Comparison of ENCODE assay signal across 26 cellular contexts in genomic region chr7:90923576-90923975, GRCh38.
"Had no signal": no experiment of that assay in that cellular context is flagged by ENCODE, and none has a peak within 500 bp of the region (broad histone marks: within the 10 kb centered on the region; RNA-seq: fewer than 3 reads in every experiment).

No MANE protein-coding gene starts in this region.

- H3K4me1 ChIP-seq: esophagus muscularis mucosa, foreskin keratinocyte, gastrocnemius medialis, heart left ventricle had no signal

- DNase-seq: activated CD4-positive, alpha-beta memory T cell treated with anti-CD3 and anti-CD28 coated beads, Interleukin-2, amount 10 ng/mL, durations not matched to agents 7 days and 5 days; activated CD4-positive, alpha-beta T cell treated with anti-CD3 and anti-CD28 coated beads for 36 hours; activated CD4-positive, alpha-beta T cell treated with anti-CD3 and anti-CD28 coated beads, Interleukin-2, amount 10 ng/mL, durations not matched to agents 24 days and 14 days; activated CD4-positive, CD25-positive, alpha-beta regulatory T cell; activated CD4-positive, CD25-positive, alpha-beta regulatory T cell treated with anti-CD3 and anti-CD28 coated beads, Interleukin-2, amount 50 U/mL, for 72 hours; activated CD8-positive, alpha-beta memory T cell treated with anti-CD3 and anti-CD28 coated beads, Interleukin-2, amount 50 U/mL, for 48 hours; activated gamma-delta T cell; activated naive CD4-positive, alpha-beta T cell; activated naive CD4-positive, alpha-beta T cell treated with anti-CD3 and anti-CD28 coated beads, Interleukin-2, amount 50 U/mL, for 16 hours; activated T-cell treated with anti-CD3 and anti-CD28 coated beads for 4 hours; activated T-cell treated with anti-CD3 and anti-CD28 coated beads, Interleukin-2, amount 50 U/mL, for 24 hours; activated T-cell treated with anti-CD3 and anti-CD28 coated beads, Interleukin-2, amount 50 U/mL, for 72 hours; amniotic stem cell; brain microvascular endothelial cell; dorsolateral prefrontal cortex; effector memory CD4-positive, alpha-beta T cell; endodermal cell; erythroblast; foreskin keratinocyte; gastrocnemius medialis; glutamatergic neuron; heart left ventricle; T-helper 2 cell had no signal

- H3K27ac ChIP-seq: brain microvascular endothelial cell, coronary artery, dorsolateral prefrontal cortex, esophagus muscularis mucosa, foreskin keratinocyte, gastrocnemius medialis, heart left ventricle, hepatocyte had no signal

- H3K27me3 ChIP-seq: brain microvascular endothelial cell, dorsolateral prefrontal cortex, esophagus muscularis mucosa, foreskin keratinocyte, gastrocnemius medialis, heart left ventricle, hepatocyte had no signal

- H3K36me3 ChIP-seq: brain microvascular endothelial cell, esophagus muscularis mucosa, gastrocnemius medialis, heart left ventricle had no signal

- H3K4me2 ChIP-seq: hepatocyte had no signal

- H3K4me3 ChIP-seq: coronary artery, dorsolateral prefrontal cortex, esophagus muscularis mucosa, gastrocnemius medialis, heart left ventricle, hepatocyte had no signal

- H2AFZ ChIP-seq: hepatocyte had no signal

- H3K79me2 ChIP-seq: hepatocyte had no signal

- ATAC-seq: activated CD4-positive, alpha-beta T cell treated with anti-CD3 and anti-CD28 coated beads for 36 hours; activated T-cell treated with anti-CD3 and anti-CD28 coated beads, Interleukin-2, amount 50 U/mL, for 72 hours; foreskin keratinocyte; gastrocnemius medialis; heart left ventricle had no signal

- H3K9me3 ChIP-seq: esophagus muscularis mucosa, gastrocnemius medialis, heart left ventricle had no signal
